In the genomic region with DNA sequence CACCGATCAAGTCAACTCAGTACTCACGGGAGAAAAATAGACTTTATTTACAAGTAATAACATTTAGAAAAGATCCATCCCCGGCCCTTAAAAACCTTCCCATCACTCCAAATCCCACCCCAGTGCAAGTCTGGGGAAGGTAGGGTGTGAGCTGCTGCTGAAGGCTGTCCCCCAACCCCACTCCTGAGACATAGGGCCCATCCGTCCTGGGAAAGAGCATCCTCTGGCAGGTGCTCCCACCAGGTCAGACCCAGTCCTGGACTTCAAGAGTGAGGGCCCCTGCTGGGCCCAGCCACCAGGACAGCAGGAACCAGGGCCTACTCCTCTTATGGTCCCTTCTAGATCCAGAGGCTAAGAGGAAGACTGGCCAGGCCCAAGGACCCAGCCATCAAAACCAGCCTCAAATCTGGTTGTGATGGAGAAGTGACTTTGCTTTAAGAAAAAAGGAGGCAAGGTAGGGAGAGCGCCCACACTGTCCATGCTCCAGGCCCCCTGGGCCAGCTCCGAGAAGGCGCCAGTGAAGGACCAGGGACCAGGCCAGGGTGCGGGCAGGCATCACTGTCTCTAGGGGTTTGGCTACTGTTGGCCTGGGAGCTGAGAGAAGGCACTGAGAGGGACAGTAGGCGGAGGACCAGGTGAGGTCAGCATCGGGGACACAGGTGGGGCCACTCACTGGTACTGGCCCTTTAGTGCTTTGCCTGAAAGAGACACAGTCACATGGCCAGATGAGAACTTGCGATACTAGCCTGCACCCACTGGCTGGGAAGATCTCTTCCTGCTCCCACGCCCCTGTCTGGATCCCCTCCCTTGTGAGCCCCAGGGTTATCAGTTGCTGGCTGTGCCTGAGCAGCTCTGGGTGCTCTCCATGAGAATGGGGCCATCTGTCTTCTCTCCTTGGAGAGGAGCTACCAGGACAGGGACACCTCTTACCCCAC, we compare ENCODE assay signal across 15 cellular contexts. TPM values are rescaled to one million over a fixed set of nuclear protein-coding genes. Genes with fewer than 3 reads are reported as not detected.
DNase-seq lines count a peak whose midpoint lies in the region; ATAC-seq and TF ChIP-seq lines count a peak whose summit lies in the region.
"Had no signal": no experiment of that assay in that cellular context is flagged by ENCODE, and none has a peak within 500 bp of the region (broad histone marks: within the 10 kb centered on the region; RNA-seq: fewer than 3 reads in every experiment).

No MANE protein-coding gene starts in this region.

- no peaks in the 10 kb centered on the region for H3K27me3 ChIP-seq in SK-N-SH (ENCODE audit: insufficient read depth)
- H3K27me3 ChIP-seq in endodermal cell (ENCODE audit: control insufficient read depth, insufficient read depth, low read length, poor library complexity, severe bottlenecking), result no peaks in the 10 kb centered on the region
- no peaks in the 10 kb centered on the region for H3K27me3 ChIP-seq in osteoblast (ENCODE audit: insufficient read depth, low read length)
- no peaks in the 10 kb centered on the region for H3K27me3 ChIP-seq in brain microvascular endothelial cell (replicated peaks)
- H3K27me3 ChIP-seq: gastroesophageal sphincter, suprapubic skin had no signal

- TF ChIP-seq EP300 in SK-N-SH (IDR thresholded peaks at IDR 0.05; ENCODE audit: borderline replicate concordance in 1 of 2, low read depth in 1 of 2, low read length in 1 of 2), result no peak

- no peaks in the 10 kb centered on the region for H3K27me3 Mint-ChIP-seq in endodermal cell (ENCODE audit: insufficient read depth)

- no peak for TF ChIP-seq RAD21 in SK-N-SH (IDR thresholded peaks at IDR 0.05; ENCODE audit: low read length)

- POLR2A ChIA-PET in SK-N-SH (lab: Yijun Ruan, JAX), result interaction anchor here (0.8 kb wide), 1 partner anchor 16 kb away, joined by 3 read pairs; no protein-coding TSS in a partner anchor
- POLR2A ChIA-PET in RWPE1 (lab: Yijun Ruan, JAX; ENCODE audit: low non-redundant PET), result no interaction called here

- peaks cover 46% of the 10 kb centered on the region for H3F3A ChIP-seq in SK-N-SH (replicated peaks; ENCODE audit: insufficient read depth)

- in situ Hi-C loops in brain microvascular endothelial cell (cut with HindIII; ENCODE audit: low pct_ligation_motif_present, low sequenced_read_pairs), result no loop called here

- H3K36me3 Mint-ChIP-seq in endodermal cell (ENCODE audit: low read depth), result peaks cover 61% of the 10 kb centered on the region

- H3K27ac Mint-ChIP-seq in endodermal cell, result no peak overlapping the region

- H3K36me3 ChIP-seq in SK-N-SH (replicated peaks in 1 of 2; ENCODE audit: control insufficient read depth in 1 of 2, insufficient read depth in 2 of 2, low read length in 1 of 2) (peaks cover 21 to 76% of the 10 kb centered on the region in 2 experiments), endodermal cell (ENCODE audit: control insufficient read depth, insufficient read depth, low read length) (peaks cover 60% of the 10 kb centered on the region), osteoblast (ENCODE audit: insufficient read depth, low read length) (peaks cover 68% of the 10 kb centered on the region), brain microvascular endothelial cell (replicated peaks) (peaks cover 74% of the 10 kb centered on the region)

- H3K4me3 ChIP-seq in SK-N-SH (ENCODE audit: low read depth in 2 of 2, low read length in 1 of 2), result no peak overlapping the region
- no peak overlapping the region for H3K4me3 ChIP-seq in endodermal cell (ENCODE audit: low read length)
- no peak overlapping the region for H3K4me3 ChIP-seq in osteoblast (ENCODE audit: insufficient read depth, low read length)
- no peak overlapping the region for H3K4me3 ChIP-seq in brain microvascular endothelial cell (ENCODE audit: low read depth, low read length)
- H3K4me3 ChIP-seq: gastroesophageal sphincter, suprapubic skin had no signal

- no peaks in the 10 kb centered on the region for H3K79me2 ChIP-seq in SK-N-SH (ENCODE audit: insufficient read depth)
- H3K79me2 ChIP-seq in osteoblast (ENCODE audit: insufficient read depth, low read length), result no peaks in the 10 kb centered on the region

- DNase-seq in SK-N-SH (no peak), RWPE1 (ENCODE audit: low spot score) (no peak), endodermal cell (no peak), osteoblast (ENCODE audit: insufficient read length, low spot score, missing footprints) (peak; percentile 53), brain microvascular endothelial cell (no peak)
- DNase-seq in activated effector memory CD4-positive, alpha-beta T cell treated with anti-CD3 and anti-CD28 coated beads, Interleukin-2, amount 50 U/mL, for 16 hours, result no peak
- DNase-seq: 8988T; CD8-positive, alpha-beta memory T cell; effector CD8-positive, alpha-beta T cell; GDM1; NCI-H1417 treated with DMSO at 0.1 percent for 48 hours had no signal

- 90% methylated on average over 9 of the region's 12 CpGs for WGBS in SK-N-SH (ENCODE audit: low lambda C conversion rate)
- 97 to 100% methylated on average over 7 to 10 of the region's 12 CpGs for WGBS in endodermal cell (ENCODE audit: insufficient coverage in 1 of 2, insufficient read length in 1 of 2), 2 experiments

- H3K9me3 ChIP-seq in SK-N-SH (no peaks in the 10 kb centered on the region), endodermal cell (ENCODE audit: control insufficient read depth, low read length) (no peaks in the 10 kb centered on the region), osteoblast (ENCODE audit: low read depth, low read length) (no peaks in the 10 kb centered on the region)
- H3K9me3 ChIP-seq: gastroesophageal sphincter, suprapubic skin had no signal

- H3K9me3 Mint-ChIP-seq in endodermal cell, result no peaks in the 10 kb centered on the region
- H3K9me3 Mint-ChIP-seq: CD8-positive, alpha-beta memory T cell had no signal

- H3K4me1 Mint-ChIP-seq in endodermal cell, result no peaks in the 10 kb centered on the region

- peaks cover 0 to 10% of the 10 kb centered on the region in 2 experiments; a peak in 1 of 4 replicates for H3K4me1 ChIP-seq in SK-N-SH (ENCODE audit: control insufficient read depth in 1 of 2, insufficient read depth in 2 of 2, low read depth in 1 of 2, low read length in 1 of 2)
- no peaks in the 10 kb centered on the region for H3K4me1 ChIP-seq in endodermal cell (ENCODE audit: control insufficient read depth, insufficient read depth, low read length)
- H3K4me1 ChIP-seq in osteoblast (ENCODE audit: insufficient read depth, low read length), result peaks cover 10% of the 10 kb centered on the region

- H3K9me2 ChIP-seq in SK-N-SH, result no peaks in the 10 kb centered on the region

- CTCF ChIA-PET in SK-N-SH (lab: Yijun Ruan, JAX) (interaction anchor here (0.8 to 3.5 kb wide), 6 partner anchors 10 to 141 kb away, joined by 3 to 19 read pairs (median 5); no protein-coding TSS in a partner anchor), RWPE1 (lab: Yijun Ruan, JAX) (interaction anchor here (0.6 to 0.7 kb wide), 2 partner anchors 15 to 105 kb away, joined by 3 to 4 read pairs; no protein-coding TSS in a partner anchor)

- H2AFZ ChIP-seq in SK-N-SH (ENCODE audit: low read depth) (no peak overlapping the region), osteoblast (ENCODE audit: low read length) (no peak overlapping the region)

- H4K20me1 ChIP-seq in SK-N-SH (ENCODE audit: insufficient read depth), result peaks cover 28% of the 10 kb centered on the region
- H4K20me1 ChIP-seq in osteoblast (ENCODE audit: insufficient read depth, low read length), result peaks cover 27% of the 10 kb centered on the region

- H3K4me2 ChIP-seq in SK-N-SH (no peak overlapping the region), osteoblast (ENCODE audit: insufficient read depth, low read length) (no peak overlapping the region)

- H3K27ac ChIP-seq in SK-N-SH (ENCODE audit: low read depth in 2 of 2, low read length in 1 of 2), result peak overlapping the region in 1 of 2 experiments; percentile 34; a peak in 1 of 4 replicates
- peak overlapping the region; percentile 56 for H3K27ac ChIP-seq in RWPE1
- peak overlapping the region; percentile 51 for H3K27ac ChIP-seq in endodermal cell (ENCODE audit: low read depth, low read length)
- no peak overlapping the region for H3K27ac ChIP-seq in osteoblast (ENCODE audit: low read depth, low read length)
- no peak overlapping the region for H3K27ac ChIP-seq in brain microvascular endothelial cell
- H3K27ac ChIP-seq: suprapubic skin had no signal

- ATAC-seq in SK-N-SH treated with all-trans-retinoic acid at 6 μM for 48 hours (no peak; the same call in 2 of the 3 replicates), HG02973 (IDR thresholded peaks at IDR 0.05; ENCODE audit: unreplicated experiment) (no peak)
- ATAC-seq: gastroesophageal sphincter had no signal

- no peak overlapping the region for H3K4me3 Mint-ChIP-seq in endodermal cell
- H3K4me3 Mint-ChIP-seq: CD8-positive, alpha-beta memory T cell had no signal

- H3K9ac ChIP-seq in SK-N-SH (no peak overlapping the region), endodermal cell (ENCODE audit: extremely low read depth, low read length, poor library complexity, severe bottlenecking) (no peak overlapping the region)

- TF ChIP-seq CTCF in SK-N-SH (IDR thresholded peaks at IDR 0.05) (no peak), RWPE1 (conservative IDR thresholded peaks at IDR 0.05; ENCODE audit: low read depth) (no peak), endodermal cell (conservative IDR thresholded peaks at IDR 0.05) (no peak), osteoblast (IDR thresholded peaks at IDR 0.05; ENCODE audit: extremely low read depth, low read depth, low read length) (no peak), brain microvascular endothelial cell (IDR thresholded peaks at IDR 0.05; ENCODE audit: low read depth, low read length, missing control alignments) (no peak)

TF ChIP-seq in SK-N-SH, 30 proteins besides CTCF, POLR2A, EP300 and RAD21 (continues in another document):
- peak; percentile 4 for TF ChIP-seq POLR2AphosphoS5 (IDR thresholded peaks at IDR 0.05; ENCODE audit: low read depth, low read length)

RNA-seq across cellular contexts. Expression of a gene that starts 4.4 kb away (rescaled TPM):
- polyA plus RNA-seq in SK-N-SH (2012; rRNA removed), result 5.0 and 6.8 TPM in 2 replicates
- polyA plus RNA-seq in SK-N-SH (2012; cell fraction: cytosol; rRNA removed), result 1.3 and 1.7 TPM in 2 replicates
- 28.7 and 34.0 TPM in 2 replicates for polyA plus RNA-seq in SK-N-SH (2012; cell fraction: nucleus; rRNA removed)
- total RNA-seq in endodermal cell, result 10 to 100 TPM; 10.8 to 13.0 TPM
- polyA plus RNA-seq in endodermal cell (2013, experiment 1 of 2), result 7.2 TPM
- 7.8 TPM for polyA plus RNA-seq in endodermal cell (2013, experiment 2 of 2)
- total RNA-seq in osteoblast, result 4.0 and 4.4 TPM in 2 replicates

Comparison
In these comparisons a context has a peak if more than half of its experiments do, and no peak if none do; other contexts are left out.
1. H3K27ac ChIP-seq: peak in RWPE1 (single experiment) and endodermal cell (single experiment); none in osteoblast (single experiment) and brain microvascular endothelial cell (single experiment).